In the genomic region with DNA sequence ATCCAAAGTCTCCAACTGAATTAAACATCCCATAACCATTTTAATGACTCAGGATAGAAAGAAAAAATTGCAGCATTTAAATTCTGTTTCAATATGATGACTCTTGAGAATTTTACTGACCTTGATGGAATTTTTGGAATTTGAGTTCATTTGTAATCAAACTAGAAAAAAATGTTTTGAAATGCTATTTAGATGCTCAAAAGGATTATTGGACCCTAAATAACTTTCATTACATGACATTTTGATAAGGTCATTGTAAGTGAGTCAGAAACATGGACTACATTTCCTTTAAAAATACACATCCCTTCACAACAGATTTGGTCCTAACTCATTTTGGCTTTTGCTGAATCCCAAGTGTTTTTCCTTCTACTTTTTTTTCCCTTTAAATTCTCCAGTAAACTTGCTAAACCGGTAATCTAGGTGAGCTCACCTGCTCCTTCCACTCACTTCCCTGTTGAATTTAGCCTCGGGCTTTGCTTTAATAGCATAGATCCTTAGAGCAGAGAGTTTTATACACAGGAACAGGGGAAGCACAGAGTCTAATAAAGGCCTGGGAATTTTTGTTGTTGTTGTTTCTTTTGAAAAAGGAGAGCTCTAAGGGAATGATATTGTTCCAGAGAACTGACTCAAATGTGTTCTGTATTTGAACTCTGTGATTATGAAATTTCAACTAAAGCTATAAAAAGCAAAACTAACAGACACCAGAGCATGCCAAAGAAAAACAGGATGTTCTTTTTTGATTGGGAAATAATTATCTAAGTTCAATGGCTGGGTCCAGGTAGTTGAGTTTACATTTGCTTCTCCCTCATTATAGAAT, we compare ENCODE assay signal across 9 cellular contexts.
DNase-seq lines count a peak whose midpoint lies in the region; ATAC-seq and TF ChIP-seq lines count a peak whose summit lies in the region.
"Had no signal": no experiment of that assay in that cellular context is flagged by ENCODE, and none has a peak within 500 bp of the region (broad histone marks: within the 10 kb centered on the region; RNA-seq: fewer than 3 reads in every experiment).

No MANE protein-coding gene starts in this region.

- H3K4me3 ChIP-seq in brain microvascular endothelial cell (ENCODE audit: low read depth, low read length), result no peak overlapping the region
- no peak overlapping the region for H3K4me3 ChIP-seq in aorta (ENCODE audit: low read length in 2 of 2)
- H3K4me3 ChIP-seq: BLaER1 had no signal

- no peaks in the 10 kb centered on the region for H3K36me3 ChIP-seq in brain microvascular endothelial cell (replicated peaks)
- H3K36me3 ChIP-seq in aorta (ENCODE audit: control insufficient read depth in 1 of 2, insufficient read depth in 2 of 2, low read length in 1 of 2), result no peaks in the 10 kb centered on the region
- H3K36me3 ChIP-seq: BLaER1 had no signal

- in situ Hi-C loops in brain microvascular endothelial cell (cut with HindIII; ENCODE audit: low pct_ligation_motif_present, low sequenced_read_pairs), result no loop called here

- ATAC-seq in aorta (ENCODE audit: low FRiP score) (peak; percentile 85), HG02884 (IDR thresholded peaks at IDR 0.05; ENCODE audit: unreplicated experiment) (no peak), HG03521 (IDR thresholded peaks at IDR 0.05; ENCODE audit: unreplicated experiment) (no peak)

- intact Hi-C loops in aorta (cut with DNase I), result no loop called here

- no peaks in the 10 kb centered on the region for H3K9me3 ChIP-seq in aorta (ENCODE audit: control insufficient read depth, low read length)
- H3K9me3 ChIP-seq: BLaER1 had no signal

- H3K4me1 ChIP-seq in aorta (ENCODE audit: control insufficient read depth in 1 of 2, insufficient read depth in 2 of 2, low read length in 2 of 2), result peaks cover 0 to 2% of the 10 kb centered on the region in 2 donors
- H3K4me1 ChIP-seq: BLaER1 had no signal

- H3K27me3 ChIP-seq in brain microvascular endothelial cell (replicated peaks) (no peaks in the 10 kb centered on the region), aorta (ENCODE audit: control insufficient read depth in 1 of 2, insufficient read depth in 2 of 2, low read length in 1 of 2) (no peaks in the 10 kb centered on the region)
- H3K27me3 ChIP-seq: BLaER1 had no signal

- DNase-seq in SIG-M5 treated with dmso at 0.1 percent for 504 hours (lab: John Stamatoyannopoulos, UW; ENCODE audit: unreplicated experiment) (peak; percentile 87), SIG-M5 (lab: John Stamatoyannopoulos, UW) (no peak), brain microvascular endothelial cell (no peak), left kidney (ENCODE audit: low read depth, low spot score) (peak; percentile 83), aorta (no peak), COLO829 (ENCODE audit: low spot score) (no peak)

- H3K27ac ChIP-seq in brain microvascular endothelial cell, result peak overlapping the region; percentile 93
- peak overlapping the region in 1 of 2 donors; percentile 87 for H3K27ac ChIP-seq in aorta (ENCODE audit: low read depth in 1 of 2, low read length in 2 of 2)
- H3K27ac ChIP-seq: BLaER1 had no signal

- 8 to 13% methylated on average over 2 of the region's 2 CpGs for WGBS in aorta, 2 donors

- no peak for TF ChIP-seq CTCF in brain microvascular endothelial cell (IDR thresholded peaks at IDR 0.05; ENCODE audit: low read depth, low read length, missing control alignments)

Comparison
In these comparisons a context has a peak if more than half of its experiments do, and no peak if none do; other contexts are left out.
1. DNase-seq: peak in SIG-M5 treated with dmso at 0.1 percent for 504 hours (single experiment) and left kidney (single experiment); none in SIG-M5 (single experiment), brain microvascular endothelial cell (single experiment), aorta (0 of 2) and COLO829 (single experiment).